In the genomic region with DNA sequence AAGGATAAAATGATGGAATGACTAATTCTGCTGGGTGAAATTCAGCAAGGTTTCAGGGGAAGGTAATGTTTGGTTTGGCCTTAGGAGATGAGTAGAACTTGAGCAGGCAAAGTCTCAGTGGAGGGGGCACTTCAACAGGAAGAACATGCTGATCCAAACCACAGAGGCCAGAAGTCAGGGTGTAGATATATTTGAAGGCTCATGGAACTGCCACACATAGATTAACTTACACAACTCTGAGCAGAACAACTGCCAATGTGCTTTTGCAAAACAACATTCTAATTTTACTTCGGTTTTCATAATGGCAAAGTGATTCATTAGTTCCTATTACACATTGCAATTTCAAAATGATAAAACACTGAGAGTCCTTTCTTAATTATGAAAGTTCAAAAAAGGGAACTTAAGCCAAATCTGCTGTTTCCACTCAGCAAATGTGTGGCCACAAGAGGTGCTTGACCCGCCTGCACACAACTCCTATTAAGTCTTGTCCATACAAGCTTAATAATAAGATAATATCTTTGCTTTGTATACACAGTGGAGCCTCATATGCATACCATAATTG, we compare ENCODE assay signal across 10 cellular contexts.
A peak's percentile ranks its signal among the peaks of the same experiment; 100 is the strongest.
DNase-seq lines count a peak whose midpoint lies in the region; ATAC-seq and TF ChIP-seq lines count a peak whose summit lies in the region.
"Had no signal": no experiment of that assay in that cellular context is flagged by ENCODE, and none has a peak within 500 bp of the region (broad histone marks: within the 10 kb centered on the region; RNA-seq: fewer than 3 reads in every experiment).

No MANE protein-coding gene starts in this region.

- in situ Hi-C loops in brain microvascular endothelial cell (cut with HindIII; ENCODE audit: low pct_ligation_motif_present, low sequenced_read_pairs): no loop called here

- POLR2A ChIA-PET in activated CD4-positive, alpha-beta T cell treated with anti-CD3 and anti-CD28 coated beads, Interleukin-2, amount 10 ng/mL, durations not matched to agents 7 days and 5 days (lab: Charles Lee): no interaction called here

- no peaks in the 10 kb centered on the region for H3K27me3 Mint-ChIP-seq in stimulated activated naive CD8-positive, alpha-beta T cell treated with anti-CD3 and anti-CD28 coated beads, Interleukin-15, amount 100 ng/mL, for 72 hours
- H3K27me3 Mint-ChIP-seq in activated CD4-positive, alpha-beta T cell treated with anti-CD3 and anti-CD28 coated beads, Interleukin-2, amount 10 ng/mL, durations not matched to agents 7 days and 5 days: peaks cover 2% of the 10 kb centered on the region

- H3K4me1 Mint-ChIP-seq in stimulated activated naive CD8-positive, alpha-beta T cell treated with anti-CD3 and anti-CD28 coated beads, Interleukin-15, amount 100 ng/mL, for 72 hours: no peaks in the 10 kb centered on the region
- H3K4me1 Mint-ChIP-seq in activated CD4-positive, alpha-beta T cell treated with anti-CD3 and anti-CD28 coated beads, Interleukin-2, amount 10 ng/mL, durations not matched to agents 7 days and 5 days: no peaks in the 10 kb centered on the region
- H3K4me1 Mint-ChIP-seq: neural crest cell had no signal

- H3K36me3 ChIP-seq in brain microvascular endothelial cell (replicated peaks): no peaks in the 10 kb centered on the region

- CTCF ChIA-PET in activated CD4-positive, alpha-beta T cell treated with anti-CD3 and anti-CD28 coated beads, Interleukin-2, amount 10 ng/mL, durations not matched to agents 7 days and 5 days (lab: Charles Lee): no interaction called here

- H3K27ac Mint-ChIP-seq in stimulated activated naive CD8-positive, alpha-beta T cell treated with anti-CD3 and anti-CD28 coated beads, Interleukin-15, amount 100 ng/mL, for 72 hours: no peak overlapping the region
- H3K27ac Mint-ChIP-seq in activated CD4-positive, alpha-beta T cell treated with anti-CD3 and anti-CD28 coated beads, Interleukin-2, amount 10 ng/mL, durations not matched to agents 7 days and 5 days: no peak overlapping the region

- no peak for DNase-seq in stimulated activated naive CD8-positive, alpha-beta T cell treated with anti-CD3 and anti-CD28 coated beads, Interleukin-15, Interleukin-2, amounts not matched to agents 100 U/mL and 50 U/mL, for 24 hours
- no peak for DNase-seq in stimulated activated naive CD8-positive, alpha-beta T cell treated with anti-CD3 and anti-CD28 coated beads, Interleukin-15, amount 100 ng/mL, for 72 hours
- peak; percentile 97 for DNase-seq in brain microvascular endothelial cell
- peak; percentile 89 for DNase-seq in smooth muscle cell of the brain vasculature (ENCODE audit: low read depth, low spot score)
- DNase-seq in NCI-H1417 (lab: John Stamatoyannopoulos, UW): no peak
- no peak for DNase-seq in activated CD4-positive, alpha-beta T cell treated with anti-CD3 and anti-CD28 coated beads, Interleukin-2, amount 10 ng/mL, durations not matched to agents 7 days and 5 days
- DNase-seq in inferior parietal cortex (ENCODE audit: extremely low spot score): no peak
- DNase-seq: DND-41 had no signal

- no peaks in the 10 kb centered on the region for H3K27me3 ChIP-seq in brain microvascular endothelial cell (replicated peaks)

- H3K9me3 Mint-ChIP-seq in stimulated activated naive CD8-positive, alpha-beta T cell treated with anti-CD3 and anti-CD28 coated beads, Interleukin-15, amount 100 ng/mL, for 72 hours: no peaks in the 10 kb centered on the region
- H3K9me3 Mint-ChIP-seq in activated CD4-positive, alpha-beta T cell treated with anti-CD3 and anti-CD28 coated beads, Interleukin-2, amount 10 ng/mL, durations not matched to agents 7 days and 5 days: no peaks in the 10 kb centered on the region

- H3K4me3 Mint-ChIP-seq in stimulated activated naive CD8-positive, alpha-beta T cell treated with anti-CD3 and anti-CD28 coated beads, Interleukin-15, amount 100 ng/mL, for 72 hours: no peak overlapping the region
- H3K4me3 Mint-ChIP-seq in activated CD4-positive, alpha-beta T cell treated with anti-CD3 and anti-CD28 coated beads, Interleukin-2, amount 10 ng/mL, durations not matched to agents 7 days and 5 days: no peak overlapping the region
- H3K4me3 Mint-ChIP-seq: neural crest cell had no signal

- peak overlapping the region; percentile 87 for H3K27ac ChIP-seq in brain microvascular endothelial cell

- H3K4me3 ChIP-seq in brain microvascular endothelial cell (ENCODE audit: low read depth, low read length): no peak overlapping the region

- peak; percentile 63 for ATAC-seq in stimulated activated naive CD8-positive, alpha-beta T cell treated with anti-CD3 and anti-CD28 coated beads, Interleukin-15, Interleukin-2, amounts not matched to agents 100 U/mL and 50 U/mL, for 24 hours
- ATAC-seq in stimulated activated naive CD8-positive, alpha-beta T cell treated with anti-CD3 and anti-CD28 coated beads, Interleukin-15, amount 100 ng/mL, for 72 hours: no peak
- peak; percentile 47 for ATAC-seq in HG03457 (IDR thresholded peaks at IDR 0.05; ENCODE audit: unreplicated experiment)

- TF ChIP-seq CTCF in brain microvascular endothelial cell (IDR thresholded peaks at IDR 0.05; ENCODE audit: low read depth, low read length, missing control alignments): peak; percentile 24

- no peaks in the 10 kb centered on the region for H3K36me3 Mint-ChIP-seq in activated CD4-positive, alpha-beta T cell treated with anti-CD3 and anti-CD28 coated beads, Interleukin-2, amount 10 ng/mL, durations not matched to agents 7 days and 5 days (ENCODE audit: low read depth)

Comparison
In these comparisons a context has a peak if more than half of its experiments do, and no peak if none do; other contexts are left out.
1. DNase-seq: peak in brain microvascular endothelial cell (single experiment) and smooth muscle cell of the brain vasculature (single experiment); none in stimulated activated naive CD8-positive, alpha-beta T cell treated with anti-CD3 and anti-CD28 coated beads, Interleukin-15, Interleukin-2, amounts not matched to agents 100 U/mL and 50 U/mL, for 24 hours (single experiment), stimulated activated naive CD8-positive, alpha-beta T cell treated with anti-CD3 and anti-CD28 coated beads, Interleukin-15, amount 100 ng/mL, for 72 hours (0 of 2), NCI-H1417 (0 of 3), activated CD4-positive, alpha-beta T cell treated with anti-CD3 and anti-CD28 coated beads, Interleukin-2, amount 10 ng/mL, durations not matched to agents 7 days and 5 days (single experiment) and inferior parietal cortex (single experiment).